ENCODE assay signal across 10 cellular contexts in genomic region chr2:239225456-239225855, GRCh38.
A peak's percentile ranks its signal among the peaks of the same experiment; 100 is the strongest.
DNase-seq lines count a peak whose midpoint lies in the region; FAIRE-seq and TF ChIP-seq lines count a peak whose summit lies in the region.
"Had no signal": no experiment of that assay in that cellular context is flagged by ENCODE, and none has a peak within 500 bp of the region (broad histone marks: within the 10 kb centered on the region; RNA-seq: fewer than 3 reads in every experiment).

No MANE protein-coding gene starts in this region.

- H3K27ac ChIP-seq in SJSA1 (peak overlapping the region; percentile 28), kidney (ENCODE audit: low read depth in 2 of 2, low read length in 2 of 2) (no peak overlapping the region)

- TF ChIP-seq CTCF in glutamatergic neuron (IDR thresholded peaks at IDR 0.05; ENCODE audit: partially characterized antibody, unreplicated experiment) (no peak), kidney (IDR thresholded peaks at IDR 0.05; ENCODE audit: borderline replicate concordance, extremely low read depth, insufficient read depth) (no peak)

- H3K4me3 Mint-ChIP-seq in glutamatergic neuron (ENCODE audit: unreplicated experiment): peak overlapping the region; percentile 61

- in situ Hi-C loops in KBM-7 (cut with MboI; ENCODE audit: low pct_unique_long_range_greater_than_20kb, low sequenced_read_pairs): no loop called here

- H3K27me3 ChIP-seq in SJSA1 (replicated peaks) (no peaks in the 10 kb centered on the region), skeletal muscle satellite cell (ENCODE audit: control insufficient read depth, insufficient read depth, low read length) (no peaks in the 10 kb centered on the region)

- H3K9me3 ChIP-seq in SJSA1 (replicated peaks) (no peaks in the 10 kb centered on the region), skeletal muscle satellite cell (replicated peaks; ENCODE audit: low read length) (no peaks in the 10 kb centered on the region), kidney (ENCODE audit: control insufficient read depth in 1 of 2, low read length in 2 of 2) (no peaks in the 10 kb centered on the region)

- DNase-seq in COR-L47 (lab: John Stamatoyannopoulos, UW) (peak; percentile 67), SJSA1 (ENCODE audit: low read depth in 1 of 2, low spot score in 2 of 2) (peak in 1 of 2 experiments; percentile 9), glutamatergic neuron (no peak), kidney (no peak), DMS53 (lab: John Stamatoyannopoulos, UW) (no peak), HK-2 (ENCODE audit: unreplicated experiment) (no peak), KBM-7 (no peak)
- DNase-seq: NCI-H1930 had no signal

- intact Hi-C loops in kidney (cut with DNase I): no loop called here

- H3K9me3 Mint-ChIP-seq in glutamatergic neuron (ENCODE audit: unreplicated experiment): peaks cover 12% of the 10 kb centered on the region

- H3K4me1 ChIP-seq in SJSA1 (replicated peaks) (peaks cover 40% of the 10 kb centered on the region), skeletal muscle satellite cell (ENCODE audit: control insufficient read depth, insufficient read depth, low read length) (peaks cover 66% of the 10 kb centered on the region), kidney (ENCODE audit: control insufficient read depth in 1 of 2, insufficient read depth in 1 of 2, low read depth in 1 of 2, low read length in 2 of 2) (peaks cover 32 to 37% of the 10 kb centered on the region in 2 donors)

- H3K36me3 ChIP-seq in SJSA1 (no peaks in the 10 kb centered on the region), skeletal muscle satellite cell (ENCODE audit: insufficient read depth, low read length) (no peaks in the 10 kb centered on the region), kidney (ENCODE audit: control insufficient read depth in 1 of 2, insufficient read depth in 2 of 2, low read length in 2 of 2) (no peaks in the 10 kb centered on the region)

- no peak overlapping the region for H3K4me3 ChIP-seq in SJSA1
- peak overlapping the region; percentile 21 for H3K4me3 ChIP-seq in skeletal muscle satellite cell (ENCODE audit: low read length)
- H3K4me3 ChIP-seq in kidney (ENCODE audit: low read length in 2 of 2): no peak overlapping the region

- H3K27ac Mint-ChIP-seq in glutamatergic neuron (ENCODE audit: unreplicated experiment): peak overlapping the region; percentile 70

- H3K27me3 Mint-ChIP-seq in glutamatergic neuron (ENCODE audit: unreplicated experiment): peaks cover 23% of the 10 kb centered on the region

- peak overlapping the region; percentile 59 for H3K4me2 ChIP-seq in skeletal muscle satellite cell (ENCODE audit: low read length)

- H3K9ac ChIP-seq in skeletal muscle satellite cell (ENCODE audit: low read depth, low read length): no peak overlapping the region
- no peak overlapping the region for H3K9ac ChIP-seq in kidney (ENCODE audit: low read length in 2 of 2)

- no peak for FAIRE-seq in kidney (lab: Jason Lieb, UNC)
- FAIRE-seq: bronchial epithelial cell had no signal

- peaks cover 76% of the 10 kb centered on the region for H3K4me1 Mint-ChIP-seq in glutamatergic neuron (ENCODE audit: low read depth, unreplicated experiment)

- no peaks in the 10 kb centered on the region for H3K36me3 Mint-ChIP-seq in glutamatergic neuron (ENCODE audit: unreplicated experiment)
